In genomic region chr9:115142090-115142489, GRCh38 we compare ENCODE assay signal across 21 cellular contexts. TPM values are rescaled to one million over a fixed set of nuclear protein-coding genes. Genes with fewer than 3 reads are reported as not detected.
DNase-seq lines count a peak whose midpoint lies in the region; ATAC-seq and TF ChIP-seq lines count a peak whose summit lies in the region.
"Had no signal": no experiment of that assay in that cellular context is flagged by ENCODE, and none has a peak within 500 bp of the region (broad histone marks: within the 10 kb centered on the region; RNA-seq: fewer than 3 reads in every experiment).

No MANE protein-coding gene starts in this region.

- H3K79me2 ChIP-seq in DND-41 (ENCODE audit: insufficient read depth, low read length), result no peaks in the 10 kb centered on the region

- POLR2A ChIA-PET in CD4-positive, alpha-beta memory T cell (lab: Charles Lee; ENCODE audit: partially characterized antibody), result no interaction called here

- peaks cover 13% of the 10 kb centered on the region for H3K27me3 Mint-ChIP-seq in activated CD4-positive, alpha-beta T cell treated with anti-CD3 and anti-CD28 coated beads, Interleukin-2, amount 10 ng/mL, durations not matched to agents 24 days and 14 days
- peaks cover 42% of the 10 kb centered on the region for H3K27me3 Mint-ChIP-seq in activated CD8-positive, alpha-beta memory T cell treated with anti-CD3 and anti-CD28 coated beads, Interleukin-2, amount 10 ng/mL, durations not matched to agents 7 days and 5 days
- H3K27me3 Mint-ChIP-seq in T-helper 1 cell treated with Interleukin-12 subunit alpha and Interleukin-12 subunit beta and Interleukin-4 antibody, amounts not matched to agents 30 μg/mL and 1 μg/mL, for 36 hours (ENCODE audit: low read depth), result peaks cover 21% of the 10 kb centered on the region
- H3K27me3 Mint-ChIP-seq in CD4-positive, alpha-beta memory T cell, result peaks cover 21 to 22% of the 10 kb centered on the region in 2 donors

- H3K4me3 ChIP-seq in DND-41 (ENCODE audit: low read depth in 1 of 2, low read length in 2 of 2), result 0 out of 4 replicates have a peak overlapping the region, but pooled peaks of 1 of the 2 experiments have one; percentile 6
- H3K4me3 ChIP-seq in CD4-positive, alpha-beta memory T cell (ENCODE audit: low read length in 2 of 2), result no peak overlapping the region
- H3K4me3 ChIP-seq: BLaER1, GM12878 had no signal

- H3K9ac ChIP-seq in DND-41 (ENCODE audit: low read depth, low read length), result peak overlapping the region; percentile 19
- H3K9ac ChIP-seq: BLaER1 had no signal

- peak overlapping the region; percentile 39; the same call in 1 of the 2 replicates for H2AFZ ChIP-seq in DND-41 (ENCODE audit: low read depth, low read length)

- peaks cover 5% of the 10 kb centered on the region for H3K36me3 Mint-ChIP-seq in activated CD4-positive, alpha-beta T cell treated with anti-CD3 and anti-CD28 coated beads, Interleukin-2, amount 10 ng/mL, durations not matched to agents 24 days and 14 days (ENCODE audit: low read depth)
- no peaks in the 10 kb centered on the region for H3K36me3 Mint-ChIP-seq in activated CD8-positive, alpha-beta memory T cell treated with anti-CD3 and anti-CD28 coated beads, Interleukin-2, amount 10 ng/mL, durations not matched to agents 7 days and 5 days
- peaks cover 10% of the 10 kb centered on the region for H3K36me3 Mint-ChIP-seq in T-helper 1 cell treated with Interleukin-12 subunit alpha and Interleukin-12 subunit beta and Interleukin-4 antibody, amounts not matched to agents 30 μg/mL and 1 μg/mL, for 36 hours (ENCODE audit: low read depth)
- no peaks in the 10 kb centered on the region for H3K36me3 Mint-ChIP-seq in CD4-positive, alpha-beta memory T cell
- H3K36me3 Mint-ChIP-seq: CD14-positive monocyte; CD8-positive, alpha-beta T cell had no signal

- TF ChIP-seq CTCF in DND-41 (IDR thresholded peaks at IDR 0.05; ENCODE audit: borderline replicate concordance, extremely low read depth, low read length, poor library complexity, severe bottlenecking), result no peak

- intact Hi-C loops in activated CD4-positive, alpha-beta T cell treated with anti-CD3 and anti-CD28 coated beads, Interleukin-2, amount 10 ng/mL, durations not matched to agents 24 days and 14 days (cut with micrococcal nuclease), result loop anchor here (5.0 kb wide), 1 partner anchor 65 kb away; no protein-coding TSS in a partner anchor
- intact Hi-C loops in CD4-positive, alpha-beta memory T cell (cut with micrococcal nuclease), result no loop called here

- H3K27me3 ChIP-seq in DND-41 (ENCODE audit: insufficient read depth, low read length, poor library complexity), result no peaks in the 10 kb centered on the region
- no peaks in the 10 kb centered on the region for H3K27me3 ChIP-seq in CD4-positive, alpha-beta memory T cell (ENCODE audit: insufficient read depth, low read length)
- H3K27me3 ChIP-seq: BLaER1 had no signal

- H3K36me3 ChIP-seq in DND-41 (ENCODE audit: insufficient read depth, low read length), result no peaks in the 10 kb centered on the region
- no peaks in the 10 kb centered on the region for H3K36me3 ChIP-seq in CD4-positive, alpha-beta memory T cell (ENCODE audit: insufficient read depth, low read length)
- H3K36me3 ChIP-seq: BLaER1 had no signal

- H3K4me1 ChIP-seq in DND-41 (ENCODE audit: insufficient read depth, low read length), result peaks cover 49% of the 10 kb centered on the region
- H3K4me1 ChIP-seq in CD4-positive, alpha-beta memory T cell (ENCODE audit: insufficient read depth, low read length), result no peaks in the 10 kb centered on the region
- H3K4me1 ChIP-seq: BLaER1 had no signal

- peak overlapping the region; percentile 27 for H3K27ac Mint-ChIP-seq in activated CD4-positive, alpha-beta T cell treated with anti-CD3 and anti-CD28 coated beads, Interleukin-2, amount 10 ng/mL, durations not matched to agents 24 days and 14 days
- H3K27ac Mint-ChIP-seq in activated CD8-positive, alpha-beta memory T cell treated with anti-CD3 and anti-CD28 coated beads, Interleukin-2, amount 10 ng/mL, durations not matched to agents 7 days and 5 days, result no peak overlapping the region
- peak overlapping the region; percentile 82 for H3K27ac Mint-ChIP-seq in T-helper 1 cell treated with Interleukin-12 subunit alpha and Interleukin-12 subunit beta and Interleukin-4 antibody, amounts not matched to agents 30 μg/mL and 1 μg/mL, for 36 hours
- peak overlapping the region in 1 of 7 donors; percentile 61 for H3K27ac Mint-ChIP-seq in CD4-positive, alpha-beta memory T cell
- H3K27ac Mint-ChIP-seq: CD8-positive, alpha-beta T cell; HFFc6 had no signal

- peaks cover 34% of the 10 kb centered on the region for H3K4me1 Mint-ChIP-seq in activated CD4-positive, alpha-beta T cell treated with anti-CD3 and anti-CD28 coated beads, Interleukin-2, amount 10 ng/mL, durations not matched to agents 24 days and 14 days
- peaks cover 23% of the 10 kb centered on the region for H3K4me1 Mint-ChIP-seq in activated CD8-positive, alpha-beta memory T cell treated with anti-CD3 and anti-CD28 coated beads, Interleukin-2, amount 10 ng/mL, durations not matched to agents 7 days and 5 days
- peaks cover 31% of the 10 kb centered on the region for H3K4me1 Mint-ChIP-seq in T-helper 1 cell treated with Interleukin-12 subunit alpha and Interleukin-12 subunit beta and Interleukin-4 antibody, amounts not matched to agents 30 μg/mL and 1 μg/mL, for 36 hours (ENCODE audit: low read depth)
- H3K4me1 Mint-ChIP-seq in CD4-positive, alpha-beta memory T cell, result peaks cover 0 to 4% (median 2%) of the 10 kb centered on the region in 4 donors
- H3K4me1 Mint-ChIP-seq: CD14-positive monocyte had no signal

- no peaks in the 10 kb centered on the region for H4K20me1 ChIP-seq in DND-41 (ENCODE audit: insufficient read depth, low read length)
- H4K20me1 ChIP-seq: BLaER1 had no signal

- ATAC-seq in activated CD8-positive, alpha-beta memory T cell treated with anti-CD3 and anti-CD28 coated beads, Interleukin-2, amount 10 ng/mL, durations not matched to agents 7 days and 5 days, result peak; percentile 39
- peak; percentile 77 for ATAC-seq in DND-41 (ENCODE audit: insufficient read depth, low read depth)
- ATAC-seq: CD8-positive, alpha-beta T cell; GM12878; HCT116 had no signal

- peaks cover 22% of the 10 kb centered on the region for H3K9me3 Mint-ChIP-seq in activated CD4-positive, alpha-beta T cell treated with anti-CD3 and anti-CD28 coated beads, Interleukin-2, amount 10 ng/mL, durations not matched to agents 24 days and 14 days
- no peaks in the 10 kb centered on the region for H3K9me3 Mint-ChIP-seq in activated CD8-positive, alpha-beta memory T cell treated with anti-CD3 and anti-CD28 coated beads, Interleukin-2, amount 10 ng/mL, durations not matched to agents 7 days and 5 days (ENCODE audit: low read depth)
- H3K9me3 Mint-ChIP-seq in T-helper 1 cell treated with Interleukin-12 subunit alpha and Interleukin-12 subunit beta and Interleukin-4 antibody, amounts not matched to agents 30 μg/mL and 1 μg/mL, for 36 hours, result peaks cover 11% of the 10 kb centered on the region
- peaks cover 0 to 5% (median 0%) of the 10 kb centered on the region in 8 donors for H3K9me3 Mint-ChIP-seq in CD4-positive, alpha-beta memory T cell
- H3K9me3 Mint-ChIP-seq: CD8-positive, alpha-beta T cell had no signal

- peak; percentile 66 for DNase-seq in activated CD4-positive, alpha-beta T cell treated with anti-CD3 and anti-CD28 coated beads, Interleukin-2, amount 10 ng/mL, durations not matched to agents 24 days and 14 days
- no peak for DNase-seq in activated CD4-positive, alpha-beta T cell treated with anti-CD3 and anti-CD28 coated beads, Interleukin-2, amount 50 U/mL, for 1 hour
- no peak for DNase-seq in activated CD8-positive, alpha-beta memory T cell treated with anti-CD3 and anti-CD28 coated beads, Interleukin-2, amount 10 ng/mL, durations not matched to agents 7 days and 5 days
- no peak for DNase-seq in activated CD8-positive, alpha-beta memory T cell treated with anti-CD3 and anti-CD28 coated beads, Interleukin-2, amount 50 U/mL, for 48 hours
- DNase-seq in DND-41, result no peak
- DNase-seq in CD4-positive, alpha-beta memory T cell, result no peak
- no peak for DNase-seq in NCI-H1417 (lab: John Stamatoyannopoulos, UW)
- DNase-seq: 8988T; Calu3; CD8-positive, alpha-beta T cell; DMS79 treated with DMSO at 0.1 percent for 48 hours; EL; GOT3; H7; HFFc6 had no signal

- H3K9me3 ChIP-seq in DND-41 (ENCODE audit: insufficient read depth, low read length, severe bottlenecking), result no peaks in the 10 kb centered on the region
- H3K9me3 ChIP-seq in CD4-positive, alpha-beta memory T cell (ENCODE audit: control insufficient read depth in 1 of 2, low read length in 2 of 2), result no peaks in the 10 kb centered on the region
- H3K9me3 ChIP-seq: BLaER1 had no signal

- H3K4me3 Mint-ChIP-seq in activated CD4-positive, alpha-beta T cell treated with anti-CD3 and anti-CD28 coated beads, Interleukin-2, amount 10 ng/mL, durations not matched to agents 24 days and 14 days, result peak overlapping the region; percentile 33
- H3K4me3 Mint-ChIP-seq in activated CD8-positive, alpha-beta memory T cell treated with anti-CD3 and anti-CD28 coated beads, Interleukin-2, amount 10 ng/mL, durations not matched to agents 7 days and 5 days, result no peak overlapping the region
- H3K4me3 Mint-ChIP-seq in T-helper 1 cell treated with Interleukin-12 subunit alpha and Interleukin-12 subunit beta and Interleukin-4 antibody, amounts not matched to agents 30 μg/mL and 1 μg/mL, for 36 hours, result peak overlapping the region; percentile 52
- H3K4me3 Mint-ChIP-seq in CD4-positive, alpha-beta memory T cell, result no peak overlapping the region
- H3K4me3 Mint-ChIP-seq: CD14-positive monocyte; CD8-positive, alpha-beta T cell; HFFc6 had no signal

- peak overlapping the region; percentile 46 for H3K4me2 ChIP-seq in DND-41 (ENCODE audit: insufficient read depth, low read length)
- H3K4me2 ChIP-seq: BLaER1 had no signal

- CTCF ChIA-PET in activated CD8-positive, alpha-beta memory T cell treated with anti-CD3 and anti-CD28 coated beads, Interleukin-2, amount 10 ng/mL, durations not matched to agents 7 days and 5 days (lab: Charles Lee), result no interaction called here
- CTCF ChIA-PET in CD4-positive, alpha-beta memory T cell (lab: Charles Lee; ENCODE audit: partially characterized antibody), result no interaction called here

- peak overlapping the region; percentile 86 for H3K27ac ChIP-seq in DND-41 (ENCODE audit: low read length)
- H3K27ac ChIP-seq in CD4-positive, alpha-beta memory T cell (ENCODE audit: low read depth, low read length), result no peak overlapping the region
- H3K27ac ChIP-seq: BLaER1 had no signal

RNA-seq across cellular contexts. Expression of gene TNC, which starts 24.1 kb away (rescaled TPM):
- total RNA-seq in activated CD4-positive, alpha-beta T cell treated with anti-CD3 and anti-CD28 coated beads, Interleukin-2, amount 10 ng/mL, durations not matched to agents 24 days and 14 days, result 0.43 and 0.98 TPM in 2 replicates
- total RNA-seq in activated CD8-positive, alpha-beta memory T cell treated with anti-CD3 and anti-CD28 coated beads, Interleukin-2, amount 10 ng/mL, durations not matched to agents 7 days and 5 days, result under 1 TPM; 0.32 to 0.61 TPM
- total RNA-seq in CD4-positive, alpha-beta memory T cell, result not detected
- polyA plus RNA-seq in CD4-positive, alpha-beta memory T cell, result not detected
- total RNA-seq: CD8-positive, alpha-beta T cell; G401 had no signal

Comparison
In these comparisons a context has a peak if more than half of its experiments do, and no peak if none do; other contexts are left out.
1. H3K4me3 Mint-ChIP-seq: peak in activated CD4-positive, alpha-beta T cell treated with anti-CD3 and anti-CD28 coated beads, Interleukin-2, amount 10 ng/mL, durations not matched to agents 24 days and 14 days (single experiment) and T-helper 1 cell treated with Interleukin-12 subunit alpha and Interleukin-12 subunit beta and Interleukin-4 antibody, amounts not matched to agents 30 μg/mL and 1 μg/mL, for 36 hours (single experiment); none in activated CD8-positive, alpha-beta memory T cell treated with anti-CD3 and anti-CD28 coated beads, Interleukin-2, amount 10 ng/mL, durations not matched to agents 7 days and 5 days (single experiment) and CD4-positive, alpha-beta memory T cell (0 of 8).